Comparison of ENCODE assay signal across 24 cellular contexts in the genomic region with DNA sequence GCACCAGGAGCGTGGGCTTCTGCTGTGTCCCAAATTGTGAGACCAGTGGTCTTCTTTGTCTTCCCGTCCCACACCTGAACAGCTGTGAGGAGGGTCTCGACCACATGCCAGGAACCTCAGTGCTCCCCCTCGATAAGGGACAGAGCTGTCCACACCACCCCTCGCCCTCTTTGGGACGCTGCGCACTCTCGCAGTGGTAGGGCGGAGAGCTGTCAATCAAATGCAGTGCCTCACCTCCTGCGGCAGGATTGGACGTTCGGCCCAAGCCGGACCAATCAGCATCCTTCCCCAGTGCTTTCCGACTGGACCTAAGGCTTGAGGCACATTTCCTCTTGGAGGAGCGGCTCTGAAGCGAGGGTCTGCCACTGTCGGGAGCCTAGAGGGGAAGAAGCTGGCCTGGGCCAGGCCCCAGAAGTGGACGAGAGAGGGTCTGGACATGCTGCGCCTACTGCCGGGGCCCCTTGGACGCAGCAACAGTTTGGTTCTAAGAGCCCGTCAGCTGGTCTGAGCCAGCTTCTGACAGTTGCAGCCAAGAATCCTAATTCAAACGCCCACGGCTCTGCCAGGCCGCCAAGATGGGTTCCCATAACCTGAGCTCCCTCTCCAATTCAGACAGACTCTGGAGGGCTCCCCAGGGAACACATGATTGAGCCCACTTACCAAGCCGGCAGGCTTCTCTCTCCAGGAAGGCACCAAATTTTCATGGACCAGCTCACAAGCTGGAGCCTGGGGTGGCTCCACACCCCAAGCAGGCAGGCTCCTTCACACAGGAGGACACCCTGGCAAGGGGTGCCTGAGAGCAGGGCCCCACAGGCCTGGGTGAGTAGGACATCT. TPM values are rescaled to one million over a fixed set of nuclear protein-coding genes. Genes with fewer than 3 reads are reported as not detected.
DNase-seq lines count a peak whose midpoint lies in the region; ATAC-seq and TF ChIP-seq lines count a peak whose summit lies in the region.
"Had no signal": no experiment of that assay in that cellular context is flagged by ENCODE, and none has a peak within 500 bp of the region (broad histone marks: within the 10 kb centered on the region; RNA-seq: fewer than 3 reads in every experiment).

No MANE protein-coding gene starts in this region.

- no peak overlapping the region for H4K5ac ChIP-seq in mesendoderm (ENCODE audit: low read length)

- H3K27ac Mint-ChIP-seq in MCF 10A (ENCODE audit: low read depth, unreplicated experiment) (no peak overlapping the region), WTC11 (no peak overlapping the region)
- H3K27ac Mint-ChIP-seq: activated CD4-positive, alpha-beta memory T cell treated with anti-CD3 and anti-CD28 coated beads for 36 hours; activated naive CD4-positive, alpha-beta T cell treated with anti-CD3 and anti-CD28 coated beads, Interleukin-2, amount 50 U/mL, for 24 hours; progenitor cell of endocrine pancreas had no signal

- no peak overlapping the region for H3K23ac ChIP-seq in mesendoderm (ENCODE audit: low read length)

- H3K9ac ChIP-seq in mesendoderm (ENCODE audit: low read length), result no peak overlapping the region

- BruUV-seq in MCF 10A (replicated peaks; lab: Mats Ljungman, UMichigan), result no TSS peak

- H3K9me3 ChIP-seq in breast epithelium, result no peaks in the 10 kb centered on the region
- H3K9me3 ChIP-seq in upper lobe of left lung, result no peaks in the 10 kb centered on the region
- H3K9me3 ChIP-seq: heart right ventricle, vagina had no signal

- peak; percentile 25 to 36 for DNase-seq in breast epithelium (ENCODE audit: low spot score in 2 of 2)
- DNase-seq in MCF 10A (ENCODE audit: unreplicated experiment), result no peak
- DNase-seq in WTC11 (ENCODE audit: low spot score), result peak; percentile 42
- peak; percentile 6 for DNase-seq in mesendoderm
- DNase-seq in upper lobe of left lung, result peak; percentile 8 to 55
- DNase-seq: activated CD4-positive, alpha-beta memory T cell treated with anti-CD3 and anti-CD28 coated beads for 36 hours; heart right ventricle; MV-4-11; naive B cell; NCI-H2081; NCI-H748 treated with DMSO at 0.1 percent for 48 hours; PC-3; SIG-M5; small intestine; stimulated activated CD4-positive, alpha-beta T cell treated with anti-CD3 and anti-CD28 coated beads, Interleukin-4, amount 100 ng/mL, for 4 hours; T-helper 2 cell had no signal

- H3K4me3 ChIP-seq in breast epithelium, result no peak overlapping the region
- no peak overlapping the region for H3K4me3 ChIP-seq in mesendoderm (ENCODE audit: low read length)
- H3K4me3 ChIP-seq in upper lobe of left lung, result no peak overlapping the region
- H3K4me3 ChIP-seq: heart right ventricle, vagina had no signal

- no peak overlapping the region for H3K4me3 Mint-ChIP-seq in MCF 10A (ENCODE audit: unreplicated experiment)
- no peak overlapping the region for H3K4me3 Mint-ChIP-seq in WTC11
- H3K4me3 Mint-ChIP-seq: activated CD4-positive, alpha-beta memory T cell treated with anti-CD3 and anti-CD28 coated beads for 36 hours; activated naive CD4-positive, alpha-beta T cell treated with anti-CD3 and anti-CD28 coated beads, Interleukin-2, amount 50 U/mL, for 24 hours; naive B cell had no signal

- no peak overlapping the region for H3K4me2 ChIP-seq in mesendoderm (ENCODE audit: low read length)

- H2BK15ac ChIP-seq in mesendoderm (replicated peaks; ENCODE audit: low read depth), result no peak overlapping the region

- TF ChIP-seq CTCF in breast epithelium (IDR thresholded peaks at IDR 0.05) (no peak), MCF 10A (IDR thresholded peaks at IDR 0.05; ENCODE audit: unreplicated experiment) (no peak), WTC11 (IDR thresholded peaks at IDR 0.05) (no peak), upper lobe of left lung (IDR thresholded peaks at IDR 0.05) (no peak)

- no CpG with 5 or more reads among the region's 26 CpGs for WGBS in mesendoderm (ENCODE audit: extremely low coverage, insufficient coverage, low lambda C conversion rate)
- 84 to 86% methylated on average over 23 to 25 of the region's 26 CpGs for WGBS in upper lobe of left lung, 2 donors

- H3K27me3 ChIP-seq in breast epithelium (no peaks in the 10 kb centered on the region), mesendoderm (ENCODE audit: insufficient read depth, low read length, poor library complexity) (no peaks in the 10 kb centered on the region), upper lobe of left lung (no peaks in the 10 kb centered on the region)
- H3K27me3 ChIP-seq: vagina had no signal

- no peak overlapping the region for H3K18ac ChIP-seq in mesendoderm (ENCODE audit: low read length)

- H3K4me1 ChIP-seq in breast epithelium (peaks cover 0 to 5% of the 10 kb centered on the region in 2 donors), mesendoderm (ENCODE audit: control insufficient read depth, low read depth, low read length) (no peaks in the 10 kb centered on the region), upper lobe of left lung (no peaks in the 10 kb centered on the region)
- H3K4me1 ChIP-seq: heart right ventricle, vagina had no signal

- ATAC-seq in WTC11 (peak; percentile 81), upper lobe of left lung (ENCODE audit: low FRiP score in 2 of 2) (no peak), HG03521 (IDR thresholded peaks at IDR 0.05; ENCODE audit: unreplicated experiment) (no peak), GM18868 (IDR thresholded peaks at IDR 0.05; ENCODE audit: unreplicated experiment) (no peak), HG03097 (IDR thresholded peaks at IDR 0.05; ENCODE audit: low FRiP score, unreplicated experiment) (no peak)
- ATAC-seq: HCT116, heart right ventricle, PC-3 had no signal

- H3K56ac ChIP-seq in mesendoderm (ENCODE audit: low read length), result no peak overlapping the region

- H3K36me3 ChIP-seq in breast epithelium, result no peaks in the 10 kb centered on the region
- H3K36me3 ChIP-seq in mesendoderm (ENCODE audit: control insufficient read depth, insufficient read depth, low read length), result no peaks in the 10 kb centered on the region
- H3K36me3 ChIP-seq in upper lobe of left lung, result no peaks in the 10 kb centered on the region
- H3K36me3 ChIP-seq: heart right ventricle, vagina had no signal

- no peak for TF ChIP-seq POLR2A in breast epithelium (IDR thresholded peaks at IDR 0.05)
- TF ChIP-seq POLR2A in upper lobe of left lung (IDR thresholded peaks at IDR 0.05), result no peak

- no peak overlapping the region for H3K4ac ChIP-seq in mesendoderm (ENCODE audit: low read depth, low read length)

- H2AK5ac ChIP-seq in mesendoderm (ENCODE audit: low read length), result no peak overlapping the region

- no peak for TF ChIP-seq EP300 in upper lobe of left lung (IDR thresholded peaks at IDR 0.05)

- H3K9me3 Mint-ChIP-seq in MCF 10A (ENCODE audit: unreplicated experiment) (peaks cover 8% of the 10 kb centered on the region), WTC11 (peaks cover 16% of the 10 kb centered on the region)
- H3K9me3 Mint-ChIP-seq: activated CD4-positive, alpha-beta memory T cell treated with anti-CD3 and anti-CD28 coated beads for 36 hours; activated naive CD4-positive, alpha-beta T cell treated with anti-CD3 and anti-CD28 coated beads, Interleukin-2, amount 50 U/mL, for 24 hours; naive B cell had no signal

- no peaks in the 10 kb centered on the region for H3K79me2 ChIP-seq in mesendoderm (ENCODE audit: control insufficient read depth, insufficient read depth, low read length)

- H3K79me1 ChIP-seq in mesendoderm (ENCODE audit: low read length), result no peaks in the 10 kb centered on the region

- H2BK120ac ChIP-seq in mesendoderm (ENCODE audit: low read depth, low read length), result no peak overlapping the region

- intact Hi-C loops in breast epithelium (cut with DNase I; ENCODE audit: low total_unique reads) (no loop called here), MCF 10A (cut with micrococcal nuclease) (no loop called here)

- CTCF ChIA-PET in MCF 10A (lab: Yijun Ruan, JAX), result interaction anchor here (0.6 kb wide), 2 partner anchors 31 to 48 kb away, joined by 3 to 4 read pairs; no protein-coding TSS in a partner anchor
- CTCF ChIA-PET in WTC11 (lab: Charles Lee), result no interaction called here

- H3K36me3 Mint-ChIP-seq in MCF 10A (ENCODE audit: insufficient read depth, unreplicated experiment) (no peaks in the 10 kb centered on the region), WTC11 (no peaks in the 10 kb centered on the region)
- H3K36me3 Mint-ChIP-seq: activated CD4-positive, alpha-beta memory T cell treated with anti-CD3 and anti-CD28 coated beads for 36 hours; activated naive CD4-positive, alpha-beta T cell treated with anti-CD3 and anti-CD28 coated beads, Interleukin-2, amount 50 U/mL, for 24 hours; naive B cell had no signal

- H4K8ac ChIP-seq in mesendoderm (ENCODE audit: low read depth, low read length), result no peak overlapping the region

- H3K27me3 Mint-ChIP-seq in MCF 10A (ENCODE audit: insufficient read depth, unreplicated experiment) (no peaks in the 10 kb centered on the region), WTC11 (ENCODE audit: low read depth) (no peaks in the 10 kb centered on the region; the same call in 1 of the 2 replicates)
- H3K27me3 Mint-ChIP-seq: activated CD4-positive, alpha-beta memory T cell treated with anti-CD3 and anti-CD28 coated beads for 36 hours; activated naive CD4-positive, alpha-beta T cell treated with anti-CD3 and anti-CD28 coated beads, Interleukin-2, amount 50 U/mL, for 24 hours had no signal

- no peak overlapping the region for H2BK5ac ChIP-seq in mesendoderm (ENCODE audit: low read length)

- peaks cover 10% of the 10 kb centered on the region for H3K4me1 Mint-ChIP-seq in MCF 10A (ENCODE audit: insufficient read depth, unreplicated experiment)
- H3K4me1 Mint-ChIP-seq in WTC11, result no peaks in the 10 kb centered on the region
- H3K4me1 Mint-ChIP-seq: activated naive CD4-positive, alpha-beta T cell treated with anti-CD3 and anti-CD28 coated beads, Interleukin-2, amount 50 U/mL, for 24 hours had no signal

- POLR2A ChIA-PET in MCF 10A (lab: Yijun Ruan, JAX) (interaction anchor here (1.0 kb wide), 1 partner anchor 16 kb away, joined by 4 read pairs; no protein-coding TSS in a partner anchor), WTC11 (lab: Charles Lee) (no interaction called here)

- H3K27ac ChIP-seq in breast epithelium, result no peak overlapping the region
- H3K27ac ChIP-seq in mesendoderm (ENCODE audit: low read depth, low read length), result no peak overlapping the region
- H3K27ac ChIP-seq in upper lobe of left lung, result no peak overlapping the region
- H3K27ac ChIP-seq: C4-2B, heart right ventricle, vagina had no signal

RNA-seq across cellular contexts. Expression of a gene that starts 28.1 kb away (rescaled TPM):
- 10 to 100 TPM; 11.3 to 51.8 (median 19.7) TPM for total RNA-seq in breast epithelium
- total RNA-seq in MCF 10A (2022), result 0.17 TPM in 1 of 2 replicates, not detected in the other
- 6.9 to 11.2 TPM (median 9.0 TPM) in 3 replicates for total RNA-seq in WTC11 (2021)
- 0.59 TPM for polyA plus RNA-seq in mesendoderm (2013, experiment 1 of 2)
- 0.83 TPM for polyA plus RNA-seq in mesendoderm (2013, experiment 2 of 2)
- 100 to 1,000 TPM in 1 of 6 donors, 10 to 100 TPM in 5; 10.0 to 114 (median 25.7) TPM for total RNA-seq in upper lobe of left lung
- total RNA-seq: activated CD4-positive, alpha-beta memory T cell treated with anti-CD3 and anti-CD28 coated beads for 36 hours; PC-3 had no signal
